Comparison of ENCODE assay signal across 10 cellular contexts in genomic region chr9:136225366-136225747, GRCh38. TPM values are rescaled to one million over a fixed set of nuclear protein-coding genes. Genes with fewer than 3 reads are reported as not detected.
DNase-seq lines count a peak whose midpoint lies in the region; ATAC-seq and TF ChIP-seq lines count a peak whose summit lies in the region.
"Had no signal": no experiment of that assay in that cellular context is flagged by ENCODE, and none has a peak within 500 bp of the region (broad histone marks: within the 10 kb centered on the region; RNA-seq: fewer than 3 reads in every experiment).

No MANE protein-coding gene starts in this region.

- ATAC-seq in CD4-positive, CD25-positive, alpha-beta regulatory T cell (ENCODE audit: low read depth in 2 of 2) = peak; percentile 17 to 29
- peak; percentile 44 for ATAC-seq in GM19023 (IDR thresholded peaks at IDR 0.05; ENCODE audit: unreplicated experiment)
- ATAC-seq in HG02938 (IDR thresholded peaks at IDR 0.05; ENCODE audit: unreplicated experiment) = peak; percentile 39
- peak; percentile 57 for ATAC-seq in T-helper 17 cell
- ATAC-seq in left ventricle myocardium superior = no peak

- peaks cover 0 to 4% (median 0%) of the 10 kb centered on the region in 7 donors for H3K9me3 Mint-ChIP-seq in CD4-positive, CD25-positive, alpha-beta regulatory T cell
- H3K9me3 Mint-ChIP-seq in Caco-2 (ENCODE audit: unreplicated experiment) = no peaks in the 10 kb centered on the region
- H3K9me3 Mint-ChIP-seq: brain had no signal

- H3K27ac Mint-ChIP-seq in CD4-positive, CD25-positive, alpha-beta regulatory T cell = peak overlapping the region; percentile 76 to 95 (median 90)
- peak overlapping the region; percentile 72 for H3K27ac Mint-ChIP-seq in T-helper 17 cell
- H3K27ac Mint-ChIP-seq in Caco-2 (ENCODE audit: unreplicated experiment) = no peak overlapping the region

- H3K36me3 Mint-ChIP-seq in CD4-positive, CD25-positive, alpha-beta regulatory T cell = peaks cover 25% of the 10 kb centered on the region
- H3K36me3 Mint-ChIP-seq in T-helper 17 cell (ENCODE audit: low read depth) (no peaks in the 10 kb centered on the region), Caco-2 (ENCODE audit: insufficient read depth, unreplicated experiment) (peaks cover 42% of the 10 kb centered on the region)

- H3K4me1 Mint-ChIP-seq in CD4-positive, CD25-positive, alpha-beta regulatory T cell = peaks cover 0 to 41% (median 1%) of the 10 kb centered on the region in 4 donors
- peaks cover 12% of the 10 kb centered on the region for H3K4me1 Mint-ChIP-seq in T-helper 17 cell
- H3K4me1 Mint-ChIP-seq in Caco-2 (ENCODE audit: low read depth, unreplicated experiment) = no peaks in the 10 kb centered on the region

- H3K27me3 ChIP-seq in CD4-positive, CD25-positive, alpha-beta regulatory T cell (ENCODE audit: control insufficient read depth, insufficient read depth, low read length) = no peaks in the 10 kb centered on the region
- no peaks in the 10 kb centered on the region for H3K27me3 ChIP-seq in Caco-2 (replicated peaks; ENCODE audit: control insufficient read depth, insufficient read depth, low read length)

- H3K27ac ChIP-seq in CD4-positive, CD25-positive, alpha-beta regulatory T cell (ENCODE audit: insufficient read depth, low read length, poor library complexity, severe bottlenecking) = peak overlapping the region; percentile 82

- peak in 1 of 3 donors; percentile 20 for DNase-seq in CD4-positive, CD25-positive, alpha-beta regulatory T cell
- peak in 2 of 3 donors; percentile 15 to 22 for DNase-seq in T-helper 17 cell
- DNase-seq in Caco-2 = no peak
- DNase-seq in HuH-7.5 (ENCODE audit: low spot score) = no peak
- DNase-seq in islet precursor cell = no peak
- DNase-seq in left ventricle myocardium superior = no peak

- H3K36me3 ChIP-seq in CD4-positive, CD25-positive, alpha-beta regulatory T cell (ENCODE audit: control insufficient read depth, insufficient read depth, low read length) = peaks cover 19% of the 10 kb centered on the region
- peaks cover 8% of the 10 kb centered on the region for H3K36me3 ChIP-seq in Caco-2 (ENCODE audit: control insufficient read depth, insufficient read depth, low read length)

- H3K27me3 Mint-ChIP-seq in CD4-positive, CD25-positive, alpha-beta regulatory T cell = no peaks in the 10 kb centered on the region
- H3K27me3 Mint-ChIP-seq in T-helper 17 cell (no peaks in the 10 kb centered on the region), Caco-2 (ENCODE audit: insufficient read depth, unreplicated experiment) (no peaks in the 10 kb centered on the region)

- CTCF ChIA-PET in Caco-2 (lab: Charles Lee) = interaction anchor here (0.6 kb wide), 1 partner anchor 58 kb away, joined by 5 read pairs; no protein-coding TSS in a partner anchor

- no TSS peak for BruUV-seq in Caco-2 (replicated peaks; lab: Mats Ljungman, UMichigan)

- peak overlapping the region; percentile 38 to 77 (median 58) for H3K4me3 Mint-ChIP-seq in CD4-positive, CD25-positive, alpha-beta regulatory T cell
- H3K4me3 Mint-ChIP-seq in T-helper 17 cell = peak overlapping the region; percentile 84
- no peak overlapping the region for H3K4me3 Mint-ChIP-seq in Caco-2 (ENCODE audit: unreplicated experiment)
- H3K4me3 Mint-ChIP-seq: brain had no signal

- intact Hi-C loops in Caco-2 (cut with micrococcal nuclease; ENCODE audit: unreplicated experiment) = loop anchor here (10.0 kb wide), 1 partner anchor 51 kb away; no protein-coding TSS in a partner anchor
- intact Hi-C loops in left ventricle myocardium superior (cut with micrococcal nuclease) = no loop called here

- TF ChIP-seq CTCF in Caco-2 (IDR thresholded peaks at IDR 0.05; ENCODE audit: insufficient read depth in 1 of 2, low read depth in 1 of 2, low read length in 1 of 2, severe bottlenecking in 1 of 2, unreplicated experiment in 1 of 2) = no peak

- no peak overlapping the region for H3K4me3 ChIP-seq in CD4-positive, CD25-positive, alpha-beta regulatory T cell (ENCODE audit: low read depth, low read length)
- H3K4me3 ChIP-seq in Caco-2 (ENCODE audit: low read depth, low read length) = no peak overlapping the region

- H3K4me1 ChIP-seq in CD4-positive, CD25-positive, alpha-beta regulatory T cell (ENCODE audit: control insufficient read depth, insufficient read depth, low read length, poor library complexity, severe bottlenecking) = no peaks in the 10 kb centered on the region
- no peaks in the 10 kb centered on the region for H3K4me1 ChIP-seq in Caco-2

- no peaks in the 10 kb centered on the region for H3K9me3 ChIP-seq in CD4-positive, CD25-positive, alpha-beta regulatory T cell (ENCODE audit: control insufficient read depth in 2 of 2, low read length in 2 of 2)
- H3K9me3 ChIP-seq in T-helper 17 cell (ENCODE audit: control insufficient read depth, low read length, poor library complexity, severe bottlenecking) (no peaks in the 10 kb centered on the region), Caco-2 (no peaks in the 10 kb centered on the region)

- POLR2A ChIA-PET in Caco-2 (lab: Charles Lee) = no interaction called here

RNA-seq across cellular contexts. Expression of gene QSOX2, which starts 20.3 kb away (rescaled TPM):
- 16.6 TPM for total RNA-seq in CD4-positive, CD25-positive, alpha-beta regulatory T cell
- under 1 TPM; 0.33 to 0.63 (median 0.41) TPM for polyA plus RNA-seq in CD4-positive, CD25-positive, alpha-beta regulatory T cell
- total RNA-seq in T-helper 17 cell = 10 to 100 TPM; 12.6 to 15.5 TPM
- 26.9 and 29.6 TPM in 2 replicates for total RNA-seq in Caco-2 (2022)
- 8.7 TPM for total RNA-seq in left ventricle myocardium superior

RNA-seq across cellular contexts. Expression of gene LHX3, which starts 20.4 kb away (rescaled TPM):
- not detected for total RNA-seq in CD4-positive, CD25-positive, alpha-beta regulatory T cell
- not detected for polyA plus RNA-seq in CD4-positive, CD25-positive, alpha-beta regulatory T cell
- under 1 TPM; 0.10 to 0.18 TPM for total RNA-seq in T-helper 17 cell
- total RNA-seq in Caco-2 (2022) = 1.1 and 1.2 TPM in 2 replicates
- not detected for total RNA-seq in left ventricle myocardium superior
- total RNA-seq: posterior vena cava had no signal

Comparison
In these comparisons a context has a peak if more than half of its experiments do, and no peak if none do; other contexts are left out.
1. DNase-seq: peak in T-helper 17 cell (2 of 3); none in Caco-2 (0 of 2), HuH-7.5 (single experiment), islet precursor cell (single experiment) and left ventricle myocardium superior (single experiment).